In the genomic region with DNA sequence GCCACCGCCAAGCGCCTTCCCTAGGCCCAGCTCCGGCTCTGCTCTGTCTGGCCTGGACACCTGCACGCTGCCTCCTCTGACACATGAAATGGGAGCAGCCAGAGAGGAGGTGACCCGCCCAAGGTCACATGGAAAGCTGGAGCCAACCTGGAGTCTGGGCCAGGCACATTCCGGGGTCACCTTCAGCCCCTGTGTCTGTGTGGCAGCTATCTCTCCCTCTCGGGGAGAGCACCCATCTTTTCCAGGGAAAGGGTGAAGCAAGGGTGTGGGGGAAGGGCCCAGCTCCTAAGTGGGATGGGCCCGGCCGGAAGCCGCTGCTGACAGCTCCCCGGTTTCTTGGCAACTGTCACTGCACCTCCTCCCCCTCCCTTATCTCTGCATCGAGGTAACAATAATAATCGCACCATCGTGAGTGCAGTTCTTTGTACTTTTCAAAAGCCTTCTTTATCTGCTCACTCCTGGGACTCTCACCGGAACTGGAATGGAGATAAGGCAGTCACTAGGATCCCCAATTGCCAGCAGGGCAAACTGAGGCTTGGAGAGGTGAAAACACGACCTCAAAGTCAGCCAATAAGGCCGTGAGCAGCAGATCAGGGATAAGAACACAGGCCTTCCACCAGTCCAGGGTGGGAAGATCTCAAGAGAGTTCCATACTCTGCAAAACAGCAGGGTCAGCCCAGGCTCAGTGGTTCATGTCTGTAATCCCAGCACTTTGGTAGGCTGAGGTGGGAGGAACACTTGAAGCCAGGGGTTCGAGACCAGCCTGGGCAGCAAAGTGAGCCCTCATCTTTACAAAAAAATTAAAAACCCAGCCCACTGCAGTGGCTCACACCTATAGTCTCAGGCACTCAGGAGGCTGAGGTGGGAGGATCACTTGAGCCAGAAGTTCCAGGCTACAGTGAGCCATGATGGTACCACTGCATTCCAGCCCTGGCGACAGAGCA, we compare ENCODE assay signal across 13 cellular contexts. TPM values are rescaled to one million over a fixed set of nuclear protein-coding genes. Genes with fewer than 3 reads are reported as not detected.
DNase-seq lines count a peak whose midpoint lies in the region; ATAC-seq and TF ChIP-seq lines count a peak whose summit lies in the region.
"Had no signal": no experiment of that assay in that cellular context is flagged by ENCODE, and none has a peak within 500 bp of the region (broad histone marks: within the 10 kb centered on the region; RNA-seq: fewer than 3 reads in every experiment).

No MANE protein-coding gene starts in this region.

- H3K27me3 ChIP-seq in mucosa of rectum (ENCODE audit: control insufficient read depth in 2 of 2, insufficient read depth in 2 of 2, low read length in 2 of 2), result peaks cover 0 to 3% of the 10 kb centered on the region in 2 donors
- no peaks in the 10 kb centered on the region for H3K27me3 ChIP-seq in endodermal cell (ENCODE audit: control insufficient read depth, insufficient read depth, low read length, poor library complexity, severe bottlenecking)

- in situ Hi-C loops in Caki2 (cut with HindIII; ENCODE audit: low pct_unique_long_range_greater_than_20kb, low sequenced_read_pairs), result no loop called here

- H3K4me3 ChIP-seq in mucosa of rectum (ENCODE audit: low read length in 2 of 2), result no peak overlapping the region
- no peak overlapping the region for H3K4me3 ChIP-seq in endodermal cell (ENCODE audit: low read length)
- H3K4me3 ChIP-seq: left lung had no signal

- no peaks in the 10 kb centered on the region for H3K36me3 ChIP-seq in mucosa of rectum (ENCODE audit: control insufficient read depth in 2 of 2, insufficient read depth in 2 of 2, low read length in 2 of 2)
- H3K36me3 ChIP-seq in endodermal cell (ENCODE audit: control insufficient read depth, insufficient read depth, low read length), result no peaks in the 10 kb centered on the region
- H3K36me3 ChIP-seq: left lung had no signal

- no peak overlapping the region for H3K4me3 Mint-ChIP-seq in endodermal cell
- no peak overlapping the region for H3K4me3 Mint-ChIP-seq in naive thymus-derived CD8-positive, alpha-beta T cell
- H3K4me3 Mint-ChIP-seq: CD4-positive, alpha-beta memory T cell; stimulated activated effector memory CD8-positive, alpha-beta T cell treated with anti-CD3 and anti-CD28 coated beads, Interleukin-12 subunit alpha, Interleukin-12 subunit beta, amount 100 ng/mL, for 72 hours had no signal

- DNase-seq in Caki2 (ENCODE audit: low read depth) (peak; percentile 77), M059J (ENCODE audit: low read depth) (peak; percentile 45), DMS 273 (lab: John Stamatoyannopoulos, UW; ENCODE audit: unreplicated experiment) (no peak), endodermal cell (no peak)
- DNase-seq in naive thymus-derived CD8-positive, alpha-beta T cell, result no peak
- DNase-seq: activated T-cell treated with anti-CD3 and anti-CD28 coated beads for 4 hours; CD4-positive, alpha-beta memory T cell; left lung; NCI-H2029 had no signal

- peaks cover 10 to 32% of the 10 kb centered on the region in 2 donors for H3K4me1 ChIP-seq in mucosa of rectum (ENCODE audit: control insufficient read depth in 2 of 2, insufficient read depth in 2 of 2, low read length in 2 of 2)
- no peaks in the 10 kb centered on the region for H3K4me1 ChIP-seq in endodermal cell (ENCODE audit: control insufficient read depth, insufficient read depth, low read length)
- H3K4me1 ChIP-seq: left lung had no signal

- WGBS in endodermal cell (ENCODE audit: insufficient coverage in 1 of 2, insufficient read length in 1 of 2), 2 experiments, result 54 to 69% methylated on average over 8 to 19 of the region's 19 CpGs

- H3K4me1 Mint-ChIP-seq in endodermal cell, result peaks cover 34% of the 10 kb centered on the region
- no peaks in the 10 kb centered on the region for H3K4me1 Mint-ChIP-seq in naive thymus-derived CD8-positive, alpha-beta T cell
- H3K4me1 Mint-ChIP-seq: CD4-positive, alpha-beta memory T cell; stimulated activated effector memory CD8-positive, alpha-beta T cell treated with anti-CD3 and anti-CD28 coated beads, Interleukin-12 subunit alpha, Interleukin-12 subunit beta, amount 100 ng/mL, for 72 hours had no signal

- no peak for TF ChIP-seq CTCF in VCaP (conservative IDR thresholded peaks at IDR 0.05)
- TF ChIP-seq CTCF in endodermal cell (conservative IDR thresholded peaks at IDR 0.05), result no peak

- H3K27ac Mint-ChIP-seq in endodermal cell, result no peak overlapping the region
- no peak overlapping the region for H3K27ac Mint-ChIP-seq in naive thymus-derived CD8-positive, alpha-beta T cell
- H3K27ac Mint-ChIP-seq: CD4-positive, alpha-beta memory T cell; stimulated activated effector memory CD8-positive, alpha-beta T cell treated with anti-CD3 and anti-CD28 coated beads, Interleukin-12 subunit alpha, Interleukin-12 subunit beta, amount 100 ng/mL, for 72 hours had no signal

- no peaks in the 10 kb centered on the region for H3K36me3 Mint-ChIP-seq in endodermal cell (ENCODE audit: low read depth)
- no peaks in the 10 kb centered on the region for H3K36me3 Mint-ChIP-seq in naive thymus-derived CD8-positive, alpha-beta T cell
- H3K36me3 Mint-ChIP-seq: CD4-positive, alpha-beta memory T cell; stimulated activated effector memory CD8-positive, alpha-beta T cell treated with anti-CD3 and anti-CD28 coated beads, Interleukin-12 subunit alpha, Interleukin-12 subunit beta, amount 100 ng/mL, for 72 hours had no signal

- no peaks in the 10 kb centered on the region for H3K9me3 ChIP-seq in mucosa of rectum (ENCODE audit: control insufficient read depth in 2 of 2, low read length in 2 of 2)
- no peaks in the 10 kb centered on the region for H3K9me3 ChIP-seq in endodermal cell (ENCODE audit: control insufficient read depth, low read length)
- H3K9me3 ChIP-seq: left lung had no signal

- POLR2A ChIA-PET in naive thymus-derived CD8-positive, alpha-beta T cell (lab: Charles Lee), result interaction anchor here (0.5 kb wide), 1 partner anchor 126 kb away, joined by 3 read pairs; no protein-coding TSS in a partner anchor

- H3K27ac ChIP-seq in VCaP, result peak overlapping the region; percentile 99
- peak overlapping the region; percentile 75 for H3K27ac ChIP-seq in mucosa of rectum (ENCODE audit: low read depth in 2 of 2, low read length in 2 of 2)
- H3K27ac ChIP-seq in endodermal cell (ENCODE audit: low read depth, low read length), result no peak overlapping the region
- H3K27ac ChIP-seq: left lung had no signal

- H3K9ac ChIP-seq in mucosa of rectum (ENCODE audit: low read depth in 1 of 2, low read length in 2 of 2) (peak overlapping the region in 1 of 2 donors; percentile 47), endodermal cell (ENCODE audit: extremely low read depth, low read length, poor library complexity, severe bottlenecking) (no peak overlapping the region)

- H3K9me3 Mint-ChIP-seq in endodermal cell, result no peaks in the 10 kb centered on the region
- no peaks in the 10 kb centered on the region for H3K9me3 Mint-ChIP-seq in naive thymus-derived CD8-positive, alpha-beta T cell
- H3K9me3 Mint-ChIP-seq: stimulated activated effector memory CD8-positive, alpha-beta T cell treated with anti-CD3 and anti-CD28 coated beads, Interleukin-12 subunit alpha, Interleukin-12 subunit beta, amount 100 ng/mL, for 72 hours had no signal

- H3K27me3 Mint-ChIP-seq in endodermal cell (ENCODE audit: insufficient read depth), result no peaks in the 10 kb centered on the region
- H3K27me3 Mint-ChIP-seq in naive thymus-derived CD8-positive, alpha-beta T cell, result peaks cover 0 to 25% (median 17%) of the 10 kb centered on the region in 5 donors

- ATAC-seq in naive thymus-derived CD8-positive, alpha-beta T cell, result no peak
- no peak for ATAC-seq in HG03571 (IDR thresholded peaks at IDR 0.05; ENCODE audit: unreplicated experiment)
- ATAC-seq: left lung; stimulated activated effector memory CD8-positive, alpha-beta T cell treated with anti-CD3 and anti-CD28 coated beads, Interleukin-12 subunit alpha, Interleukin-12 subunit beta, amount 100 ng/mL, for 72 hours had no signal

RNA-seq across cellular contexts. Expression of a gene that starts 36.9 kb away (rescaled TPM):
- total RNA-seq in Caki2 (2014; rRNA removed; shearing (Covaris generic); ENCODE audit: low replicate concordance), result 23.7 and 40.1 TPM in 2 replicates
- 1.1 and 1.5 TPM in 2 replicates for total RNA-seq in M059J (2014; rRNA removed; shearing (Covaris generic))
- total RNA-seq in endodermal cell, result 1 to 10 TPM; 8.0 to 8.2 TPM
- polyA plus RNA-seq in endodermal cell (2013, experiment 1 of 2), result 5.2 TPM
- polyA plus RNA-seq in endodermal cell (2013, experiment 2 of 2), result 5.8 TPM
- total RNA-seq in naive thymus-derived CD8-positive, alpha-beta T cell, result under 1 TPM; 0.49 to 0.60 TPM
- polyA plus RNA-seq in naive thymus-derived CD8-positive, alpha-beta T cell, result not detected
- polyA plus RNA-seq: CD4-positive, alpha-beta memory T cell had no signal

Comparison
In these comparisons a context has a peak if more than half of its experiments do, and no peak if none do; other contexts are left out.
1. DNase-seq: peak in Caki2 (single experiment) and M059J (single experiment); none in DMS 273 (single experiment), endodermal cell (single experiment) and naive thymus-derived CD8-positive, alpha-beta T cell (0 of 10).